15 cellular contexts compared by ENCODE assay signal in genomic region chr13:47708386-47708785, GRCh38.
DNase-seq lines count a peak whose midpoint lies in the region; TF ChIP-seq lines count a peak whose summit lies in the region.
"Had no signal": no experiment of that assay in that cellular context is flagged by ENCODE, and none has a peak within 500 bp of the region (broad histone marks: within the 10 kb centered on the region; RNA-seq: fewer than 3 reads in every experiment).

No MANE protein-coding gene starts in this region.

- no peak overlapping the region for H3K4me2 ChIP-seq in OCI-LY7 (ENCODE audit: low read length)
- H3K4me2 ChIP-seq: GM23338, hepatocyte had no signal

- CTCF ChIA-PET in OCI-LY7 (lab: Charles Lee; ENCODE audit: unreplicated experiment), result no interaction called here

- DNase-seq in AG08395 (ENCODE audit: low spot score) (peak; percentile 29), HS-5 (ENCODE audit: low read depth) (peak; percentile 23), brain microvascular endothelial cell (peak; percentile 55), kidney tubule cell (ENCODE audit: low spot score) (peak; percentile 16), vagina (ENCODE audit: extremely low spot score in 2 of 2) (no peak), posterior vena cava (ENCODE audit: low spot score) (no peak), cortex of kidney (lab: John Stamatoyannopoulos, UW) (no peak), OCI-LY7 (ENCODE audit: low spot score) (no peak)
- DNase-seq: activated CD4-positive, alpha-beta memory T cell treated with anti-CD3 and anti-CD28 coated beads, Interleukin-2, amount 10 ng/mL, durations not matched to agents 7 days and 5 days; DMS 273 treated with DMSO at 0.1 percent for 48 hours; NCI-H1105; posterior cingulate gyrus had no signal

- no peak overlapping the region for H3K27ac ChIP-seq in brain microvascular endothelial cell
- H3K27ac ChIP-seq in vagina, result no peak overlapping the region
- H3K27ac ChIP-seq in OCI-LY7 (ENCODE audit: low read depth, low read length, poor library complexity, severe bottlenecking), result no peak overlapping the region
- H3K27ac ChIP-seq: hepatocyte, suprapubic skin had no signal

- H3K4me3 ChIP-seq in brain microvascular endothelial cell (ENCODE audit: low read depth, low read length) (no peak overlapping the region), vagina (no peak overlapping the region), OCI-LY7 (ENCODE audit: low read depth, low read length, poor library complexity, severe bottlenecking) (no peak overlapping the region)
- H3K4me3 ChIP-seq: GM23338, hepatocyte, suprapubic skin had no signal

- in situ Hi-C loops in brain microvascular endothelial cell (cut with HindIII; ENCODE audit: low pct_ligation_motif_present, low sequenced_read_pairs), result no loop called here

- no peaks in the 10 kb centered on the region for H3K36me3 ChIP-seq in brain microvascular endothelial cell (replicated peaks)
- no peaks in the 10 kb centered on the region for H3K36me3 ChIP-seq in vagina
- no peaks in the 10 kb centered on the region for H3K36me3 ChIP-seq in OCI-LY7 (ENCODE audit: insufficient read depth, low read length)
- H3K36me3 ChIP-seq: suprapubic skin had no signal

- no peak for TF ChIP-seq POLR2A in vagina (IDR thresholded peaks at IDR 0.05)

- POLR2A ChIA-PET in OCI-LY7 (lab: Charles Lee), result no interaction called here

- no peaks in the 10 kb centered on the region for H3K9me3 ChIP-seq in vagina
- no peaks in the 10 kb centered on the region for H3K9me3 ChIP-seq in OCI-LY7 (ENCODE audit: low read length)
- H3K9me3 ChIP-seq: suprapubic skin had no signal

- H2AFZ ChIP-seq in OCI-LY7 (ENCODE audit: low read length), result no peak overlapping the region
- H2AFZ ChIP-seq: hepatocyte had no signal

- H3K4me1 ChIP-seq in vagina (no peaks in the 10 kb centered on the region), OCI-LY7 (ENCODE audit: insufficient read depth, low read length, poor library complexity, severe bottlenecking) (no peaks in the 10 kb centered on the region)
- H3K4me1 ChIP-seq: suprapubic skin had no signal

- BruUV-seq in OCI-LY7 (replicated peaks; lab: Mats Ljungman, UMichigan), result no TSS peak

- TF ChIP-seq CTCF in brain microvascular endothelial cell (IDR thresholded peaks at IDR 0.05; ENCODE audit: low read depth, low read length, missing control alignments) (no peak), vagina (IDR thresholded peaks at IDR 0.05) (no peak), OCI-LY7 (conservative IDR thresholded peaks at IDR 0.05; ENCODE audit: low read length) (no peak)

- no peaks in the 10 kb centered on the region for H3K9me2 ChIP-seq in OCI-LY7 (ENCODE audit: insufficient read depth, low read length)

- intact Hi-C loops in vagina (cut with DNase I) (no loop called here), posterior vena cava (cut with DNase I) (no loop called here), OCI-LY7 (cut with micrococcal nuclease; ENCODE audit: unreplicated experiment) (no loop called here)

- H3K27me3 ChIP-seq in brain microvascular endothelial cell (replicated peaks) (no peaks in the 10 kb centered on the region), vagina (no peaks in the 10 kb centered on the region)
- H3K27me3 ChIP-seq: hepatocyte, suprapubic skin had no signal

- no peaks in the 10 kb centered on the region for H4K20me1 ChIP-seq in OCI-LY7 (ENCODE audit: insufficient read depth, low read length)

- no peaks in the 10 kb centered on the region for H3K79me2 ChIP-seq in OCI-LY7 (ENCODE audit: insufficient read depth, low read depth, low read length)
- H3K79me2 ChIP-seq: hepatocyte had no signal

Comparison
In these comparisons a context has a peak if more than half of its experiments do, and no peak if none do; other contexts are left out.
1. DNase-seq: peak in AG08395 (single experiment), HS-5 (single experiment), brain microvascular endothelial cell (single experiment) and kidney tubule cell (single experiment); none in vagina (0 of 2), posterior vena cava (single experiment), cortex of kidney (single experiment) and OCI-LY7 (single experiment).